Comparison of ENCODE assay signal across 13 cellular contexts in genomic region chr12:34400986-34401658, GRCh38.
A peak's percentile ranks its signal among the peaks of the same experiment; 100 is the strongest.
DNase-seq lines count a peak whose midpoint lies in the region; ATAC-seq and TF ChIP-seq lines count a peak whose summit lies in the region.
"Had no signal": no experiment of that assay in that cellular context is flagged by ENCODE, and none has a peak within 500 bp of the region (broad histone marks: within the 10 kb centered on the region; RNA-seq: fewer than 3 reads in every experiment).

No MANE protein-coding gene starts in this region.

- TF ChIP-seq POLR2A in Peyer's patch (IDR thresholded peaks at IDR 0.05) (no peak), esophagus muscularis mucosa (IDR thresholded peaks at IDR 0.05; ENCODE audit: low read depth) (no peak)

- H3K36me3 ChIP-seq in Peyer's patch, result no peaks in the 10 kb centered on the region
- H3K36me3 ChIP-seq in esophagus muscularis mucosa, result no peaks in the 10 kb centered on the region

- DNase-seq in Ammon's horn (ENCODE audit: low spot score), result peak; percentile 0
- peak; percentile 10 to 18 (median 12) for DNase-seq in Peyer's patch
- peak; percentile 88 for DNase-seq in esophagus muscularis mucosa (ENCODE audit: extremely low spot score)
- peak in 8 of 10 donors; percentile 0 to 64 (median 10) for DNase-seq in posterior cingulate gyrus
- DNase-seq in T1000 (lab: John Stamatoyannopoulos, UW), result no peak
- DNase-seq in EL, result no peak
- DNase-seq: KBM-7, NCI-H2081 treated with DMSO at 0.1 percent for 48 hours had no signal

- no peak for ATAC-seq in GM21723 (IDR thresholded peaks at IDR 0.05; ENCODE audit: unreplicated experiment)
- ATAC-seq in HG02970 (IDR thresholded peaks at IDR 0.05; ENCODE audit: low FRiP score, unreplicated experiment), result no peak
- ATAC-seq: left colon had no signal

- H3K4me3 ChIP-seq in Peyer's patch (no peak overlapping the region), esophagus muscularis mucosa (no peak overlapping the region)

- no peak for TF ChIP-seq EP300 in esophagus muscularis mucosa (IDR thresholded peaks at IDR 0.05)

- H3K9me3 ChIP-seq in Peyer's patch, result peaks cover 0 to 48% (median 20%) of the 10 kb centered on the region in 4 donors
- peaks cover 0 to 84% (median 49%) of the 10 kb centered on the region in 4 donors for H3K9me3 ChIP-seq in esophagus muscularis mucosa

- H3K27me3 ChIP-seq in Peyer's patch (no peaks in the 10 kb centered on the region), esophagus muscularis mucosa (peaks cover 0 to 24% (median 0%) of the 10 kb centered on the region in 4 donors)

- TF ChIP-seq CTCF in Peyer's patch (IDR thresholded peaks at IDR 0.05) (no peak), esophagus muscularis mucosa (IDR thresholded peaks at IDR 0.05) (no peak)

- H3K4me1 ChIP-seq in Peyer's patch (no peaks in the 10 kb centered on the region), esophagus muscularis mucosa (no peaks in the 10 kb centered on the region)
- H3K4me1 ChIP-seq: parathyroid adenoma had no signal

- WGBS in esophagus muscularis mucosa, result 63% methylated on average over 23 of the region's 25 CpGs

- H3K27ac ChIP-seq in Peyer's patch (no peak overlapping the region), esophagus muscularis mucosa (replicated peaks in 1 of 4) (no peak overlapping the region)
- H3K27ac ChIP-seq: C4-2B, parathyroid adenoma had no signal

- intact Hi-C loops in esophagus muscularis mucosa (cut with DNase I) (no loop called here), posterior cingulate gyrus (cut with DNase I) (no loop called here)

Comparison
In these comparisons a context has a peak if more than half of its experiments do, and no peak if none do; other contexts are left out.
1. DNase-seq: peak in Ammon's horn (single experiment), Peyer's patch (3 of 3), esophagus muscularis mucosa (single experiment) and posterior cingulate gyrus (8 of 10); none in T1000 (single experiment) and EL (single experiment).